In genomic region chr12:24240707-24241106, GRCh38 we compare ENCODE assay signal across 38 cellular contexts.
"Had no signal": no experiment of that assay in that cellular context is flagged by ENCODE, and none has a peak within 500 bp of the region (broad histone marks: within the 10 kb centered on the region; RNA-seq: fewer than 3 reads in every experiment).

No MANE protein-coding gene starts in this region.

- H3K27me3 ChIP-seq: ascending aorta, cardiac muscle cell had no signal

- H3K4me3 ChIP-seq: ascending aorta, cardiac muscle cell had no signal

- H3K9me3 Mint-ChIP-seq: activated B cell treated with CpG ODN at 0.5 μM for 24 hours; activated CD4-positive, alpha-beta memory T cell treated with anti-CD3 and anti-CD28 coated beads for 36 hours; activated CD4-positive, alpha-beta T cell treated with anti-CD3 and anti-CD28 coated beads, Interleukin-2, amount 10 ng/mL, durations not matched to agents 24 days and 14 days; activated CD8-positive, alpha-beta T cell treated with anti-CD3 and anti-CD28 coated beads for 36 hours; activated naive CD4-positive, alpha-beta T cell treated with anti-CD3 and anti-CD28 coated beads, Interleukin-2, amount 10 ng/mL, durations not matched to agents 7 days and 5 days; activated naive CD8-positive, alpha-beta T cell treated with anti-CD3 and anti-CD28 coated beads, Interleukin-2, amount 10 ng/mL, durations not matched to agents 7 days and 5 days; activated T-cell treated with anti-CD3 and anti-CD28 coated beads, Interleukin-2, amount 50 U/mL, for 72 hours; activated T-helper 1 cell treated with anti-CD3 and anti-CD28 coated beads, Interleukin-12 subunit alpha, Interleukin-12 subunit beta, Interleukin-2, Interleukin-4 antibody, amounts not matched to agents 30 ng/mL and 10 ng/mL and 1 ng/mL, durations not matched to agents 14 hours and 24 hours and 36 hours; brain; central memory CD8-positive, alpha-beta T cell; T-helper 1 cell treated with Interleukin-12 subunit alpha and Interleukin-12 subunit beta and Interleukin-4 antibody, amounts not matched to agents 30 μg/mL and 1 μg/mL, for 36 hours; T-helper 2 cell treated with Interferon-gamma antibody and Interleukin-4, amounts not matched to agents 5 μg/mL and 100 μg/mL, for 36 hours had no signal

- H3K4me3 Mint-ChIP-seq: activated B cell treated with CpG ODN at 0.5 μM for 24 hours; activated CD4-positive, alpha-beta memory T cell treated with anti-CD3 and anti-CD28 coated beads for 36 hours; activated CD4-positive, alpha-beta T cell treated with anti-CD3 and anti-CD28 coated beads, Interleukin-2, amount 10 ng/mL, durations not matched to agents 24 days and 14 days; activated CD8-positive, alpha-beta T cell treated with anti-CD3 and anti-CD28 coated beads for 36 hours; activated naive CD4-positive, alpha-beta T cell treated with anti-CD3 and anti-CD28 coated beads, Interleukin-2, amount 10 ng/mL, durations not matched to agents 7 days and 5 days; activated naive CD4-positive, alpha-beta T cell treated with anti-CD3 and anti-CD28 coated beads, Interleukin-2, amount 50 U/mL, for 24 hours; activated naive CD8-positive, alpha-beta T cell; activated naive CD8-positive, alpha-beta T cell treated with anti-CD3 and anti-CD28 coated beads, Interleukin-2, amount 10 ng/mL, durations not matched to agents 7 days and 5 days; activated naive CD8-positive, alpha-beta T cell treated with anti-CD3 and anti-CD28 coated beads, Interleukin-2, amount 50 U/mL, for 24 hours; activated T-cell treated with anti-CD3 and anti-CD28 coated beads, Interleukin-2, amount 50 U/mL, for 4 hours; activated T-cell treated with anti-CD3 and anti-CD28 coated beads, Interleukin-2, amount 50 U/mL, for 72 hours; activated T-helper 1 cell treated with anti-CD3 and anti-CD28 coated beads, Interleukin-12 subunit alpha, Interleukin-12 subunit beta, Interleukin-2, Interleukin-4 antibody, amounts not matched to agents 30 ng/mL and 10 ng/mL and 1 ng/mL, durations not matched to agents 14 hours and 24 hours and 36 hours; activated T-helper 17 cell treated with anti-CD3 and anti-CD28 coated beads, Interleukin-2, amount 50 U/mL, for 72 hours; brain; central memory CD8-positive, alpha-beta T cell; T-helper 1 cell treated with Interleukin-12 subunit alpha and Interleukin-12 subunit beta and Interleukin-4 antibody, amounts not matched to agents 30 μg/mL and 1 μg/mL, for 36 hours; T-helper 2 cell treated with Interferon-gamma antibody and Interleukin-4, amounts not matched to agents 5 μg/mL and 100 μg/mL, for 36 hours had no signal

- H3K27ac Mint-ChIP-seq: activated B cell treated with CpG ODN at 0.5 μM for 24 hours; activated CD4-positive, alpha-beta memory T cell treated with anti-CD3 and anti-CD28 coated beads for 36 hours; activated CD4-positive, alpha-beta T cell treated with anti-CD3 and anti-CD28 coated beads, Interleukin-2, amount 10 ng/mL, durations not matched to agents 24 days and 14 days; activated CD8-positive, alpha-beta T cell treated with anti-CD3 and anti-CD28 coated beads for 36 hours; activated naive CD4-positive, alpha-beta T cell treated with anti-CD3 and anti-CD28 coated beads, Interleukin-2, amount 10 ng/mL, durations not matched to agents 7 days and 5 days; activated naive CD4-positive, alpha-beta T cell treated with anti-CD3 and anti-CD28 coated beads, Interleukin-2, amount 50 U/mL, for 24 hours; activated naive CD8-positive, alpha-beta T cell; activated naive CD8-positive, alpha-beta T cell treated with anti-CD3 and anti-CD28 coated beads, Interleukin-2, amount 10 ng/mL, durations not matched to agents 7 days and 5 days; activated naive CD8-positive, alpha-beta T cell treated with anti-CD3 and anti-CD28 coated beads, Interleukin-2, amount 50 U/mL, for 24 hours; activated T-cell treated with anti-CD3 and anti-CD28 coated beads, Interleukin-2, amount 50 U/mL, for 72 hours; activated T-helper 1 cell treated with anti-CD3 and anti-CD28 coated beads, Interleukin-12 subunit alpha, Interleukin-12 subunit beta, Interleukin-2, Interleukin-4 antibody, amounts not matched to agents 30 ng/mL and 10 ng/mL and 1 ng/mL, durations not matched to agents 14 hours and 24 hours and 36 hours; activated T-helper 17 cell treated with anti-CD3 and anti-CD28 coated beads, Interleukin-2, amount 50 U/mL, for 72 hours; T-helper 1 cell treated with Interleukin-12 subunit alpha and Interleukin-12 subunit beta and Interleukin-4 antibody, amounts not matched to agents 30 μg/mL and 1 μg/mL, for 36 hours; T-helper 2 cell treated with Interferon-gamma antibody and Interleukin-4, amounts not matched to agents 5 μg/mL and 100 μg/mL, for 36 hours had no signal

- DNase-seq: activated B cell treated with CpG ODN at 0.5 μM for 24 hours; activated CD4-positive, alpha-beta memory T cell treated with anti-CD3 and anti-CD28 coated beads for 36 hours; activated CD4-positive, alpha-beta T cell treated with anti-CD3 and anti-CD28 coated beads for 4 hours; activated CD4-positive, alpha-beta T cell treated with anti-CD3 and anti-CD28 coated beads, Interleukin-2, amount 10 ng/mL, durations not matched to agents 24 days and 14 days; activated CD4-positive, alpha-beta T cell treated with anti-CD3 and anti-CD28 coated beads, Interleukin-2, amount 50 U/mL, for 1 hour; activated CD4-positive, alpha-beta T cell treated with anti-CD3 and anti-CD28 coated beads, Interleukin-2, amount 50 U/mL, for 4 hours; activated CD4-positive, CD25-positive, alpha-beta regulatory T cell treated with anti-CD3 and anti-CD28 coated beads, Interleukin-2, amount 50 U/mL, for 72 hours; activated CD8-positive, alpha-beta memory T cell treated with anti-CD3 and anti-CD28 coated beads, Interleukin-2, amount 50 U/mL, for 4 hours; activated CD8-positive, alpha-beta T cell treated with anti-CD3 and anti-CD28 coated beads for 36 hours; activated effector memory CD4-positive, alpha-beta T cell treated with anti-CD3 and anti-CD28 coated beads, Interleukin-2, amount 50 U/mL, for 16 hours; activated naive CD4-positive, alpha-beta T cell treated with anti-CD3 and anti-CD28 coated beads, Interleukin-2, amount 10 ng/mL, durations not matched to agents 7 days and 5 days; activated naive CD4-positive, alpha-beta T cell treated with Interleukin-2 at 50 U/mL for 16 hours; activated naive CD8-positive, alpha-beta T cell treated with anti-CD3 and anti-CD28 coated beads, Interleukin-2, amount 10 ng/mL, durations not matched to agents 7 days and 5 days; activated naive CD8-positive, alpha-beta T cell treated with anti-CD3 and anti-CD28 coated beads, Interleukin-2, amount 50 U/mL, for 24 hours; activated T-cell treated with anti-CD3 and anti-CD28 coated beads for 4 hours; activated T-cell treated with anti-CD3 and anti-CD28 coated beads, Interleukin-2, amount 50 U/mL, for 1 hour; activated T-cell treated with anti-CD3 and anti-CD28 coated beads, Interleukin-2, amount 50 U/mL, for 4 hours; activated T-cell treated with anti-CD3 and anti-CD28 coated beads, Interleukin-2, amount 50 U/mL, for 72 hours; amygdala; anterior cingulate cortex; caudate nucleus; cerebellar nuclear complex; T-helper 1 cell; T-helper 2 cell; T-helper 9 cell had no signal

- H3K4me1 Mint-ChIP-seq: activated CD4-positive, alpha-beta T cell treated with anti-CD3 and anti-CD28 coated beads, Interleukin-2, amount 10 ng/mL, durations not matched to agents 24 days and 14 days; activated naive CD4-positive, alpha-beta T cell treated with anti-CD3 and anti-CD28 coated beads, Interleukin-2, amount 10 ng/mL, durations not matched to agents 7 days and 5 days; activated naive CD4-positive, alpha-beta T cell treated with anti-CD3 and anti-CD28 coated beads, Interleukin-2, amount 50 U/mL, for 24 hours; activated naive CD8-positive, alpha-beta T cell treated with anti-CD3 and anti-CD28 coated beads, Interleukin-2, amount 10 ng/mL, durations not matched to agents 7 days and 5 days; activated naive CD8-positive, alpha-beta T cell treated with anti-CD3 and anti-CD28 coated beads, Interleukin-2, amount 50 U/mL, for 24 hours; activated T-helper 17 cell treated with anti-CD3 and anti-CD28 coated beads, Interleukin-2, amount 50 U/mL, for 72 hours; central memory CD8-positive, alpha-beta T cell had no signal

- FAIRE-seq: bronchial epithelial cell, TTC549 had no signal

- H3K27ac ChIP-seq: ascending aorta, cardiac muscle cell, VCaP had no signal

- H3K27me3 Mint-ChIP-seq: activated B cell treated with CpG ODN at 0.5 μM for 24 hours; activated CD4-positive, alpha-beta memory T cell treated with anti-CD3 and anti-CD28 coated beads for 36 hours; activated CD4-positive, alpha-beta T cell treated with anti-CD3 and anti-CD28 coated beads, Interleukin-2, amount 10 ng/mL, durations not matched to agents 24 days and 14 days; activated CD8-positive, alpha-beta T cell treated with anti-CD3 and anti-CD28 coated beads for 36 hours; activated naive CD4-positive, alpha-beta T cell treated with anti-CD3 and anti-CD28 coated beads, Interleukin-2, amount 10 ng/mL, durations not matched to agents 7 days and 5 days; activated naive CD4-positive, alpha-beta T cell treated with anti-CD3 and anti-CD28 coated beads, Interleukin-2, amount 50 U/mL, for 24 hours; activated naive CD8-positive, alpha-beta T cell; activated naive CD8-positive, alpha-beta T cell treated with anti-CD3 and anti-CD28 coated beads, Interleukin-2, amount 10 ng/mL, durations not matched to agents 7 days and 5 days; activated naive CD8-positive, alpha-beta T cell treated with anti-CD3 and anti-CD28 coated beads, Interleukin-2, amount 50 U/mL, for 24 hours; activated T-helper 17 cell treated with anti-CD3 and anti-CD28 coated beads, Interleukin-2, amount 50 U/mL, for 72 hours; brain; central memory CD8-positive, alpha-beta T cell had no signal

- H3K36me3 Mint-ChIP-seq: activated CD4-positive, alpha-beta memory T cell treated with anti-CD3 and anti-CD28 coated beads for 36 hours; activated naive CD4-positive, alpha-beta T cell treated with anti-CD3 and anti-CD28 coated beads, Interleukin-2, amount 10 ng/mL, durations not matched to agents 7 days and 5 days; activated naive CD4-positive, alpha-beta T cell treated with anti-CD3 and anti-CD28 coated beads, Interleukin-2, amount 50 U/mL, for 24 hours; activated naive CD8-positive, alpha-beta T cell; activated naive CD8-positive, alpha-beta T cell treated with anti-CD3 and anti-CD28 coated beads, Interleukin-2, amount 10 ng/mL, durations not matched to agents 7 days and 5 days; brain had no signal

- H3K36me3 ChIP-seq: ascending aorta, cardiac muscle cell had no signal

- H3K9me3 ChIP-seq: ascending aorta had no signal

- H3K4me1 ChIP-seq: ascending aorta had no signal
